13 cellular contexts compared by ENCODE assay signal in genomic region chr7:46786221-46786951, GRCh38.
A peak's percentile ranks its signal among the peaks of the same experiment; 100 is the strongest.
DNase-seq lines count a peak whose midpoint lies in the region; ATAC-seq and TF ChIP-seq lines count a peak whose summit lies in the region.
"Had no signal": no experiment of that assay in that cellular context is flagged by ENCODE, and none has a peak within 500 bp of the region (broad histone marks: within the 10 kb centered on the region; RNA-seq: fewer than 3 reads in every experiment).

No MANE protein-coding gene starts in this region.

- H3K4me3 Mint-ChIP-seq in activated T-helper 17 cell treated with anti-CD3 and anti-CD28 coated beads, Interleukin-2, amount 50 U/mL, for 72 hours, result no peak overlapping the region
- H3K4me3 Mint-ChIP-seq: activated naive CD4-positive, alpha-beta T cell treated with anti-CD3 and anti-CD28 coated beads for 36 hours; dendritic cell treated with granulocyte-macrophage colony-stimulating factor and Interleukin-4, amounts not matched to agents 40 ng/mL and 50 ng/mL, for 4 days had no signal

- no peak overlapping the region for H3K27ac Mint-ChIP-seq in activated T-helper 17 cell treated with anti-CD3 and anti-CD28 coated beads, Interleukin-2, amount 50 U/mL, for 72 hours
- H3K27ac Mint-ChIP-seq: activated naive CD4-positive, alpha-beta T cell treated with anti-CD3 and anti-CD28 coated beads for 36 hours; dendritic cell treated with granulocyte-macrophage colony-stimulating factor and Interleukin-4, amounts not matched to agents 40 ng/mL and 50 ng/mL, for 4 days had no signal

- H3K27ac ChIP-seq in A673 (ENCODE audit: low read depth, low read length, poor library complexity, severe bottlenecking), result no peak overlapping the region
- no peak overlapping the region for H3K27ac ChIP-seq in brain microvascular endothelial cell
- H3K27ac ChIP-seq: heart left ventricle, tibial nerve had no signal

- ATAC-seq in activated T-helper 17 cell treated with anti-CD3 and anti-CD28 coated beads, Interleukin-2, amount 50 U/mL, for 72 hours (replicated peaks), result no peak
- ATAC-seq: heart left ventricle had no signal

- POLR2A ChIA-PET in A673 (lab: Charles Lee; ENCODE audit: low non-redundant PET), result interaction anchor here (0.6 kb wide), 1 partner anchor 63 kb away, joined by 3 read pairs; no protein-coding TSS in a partner anchor

- TF ChIP-seq CTCF in A673 (conservative IDR thresholded peaks at IDR 0.05; ENCODE audit: low read depth, low read length) (no peak), brain microvascular endothelial cell (IDR thresholded peaks at IDR 0.05; ENCODE audit: low read depth, low read length, missing control alignments) (peak; percentile 14), GM13977 (IDR thresholded peaks at IDR 0.05; ENCODE audit: extremely low read depth, insufficient read depth, missing control alignments) (no peak)

- H3K36me3 ChIP-seq in A673 (ENCODE audit: insufficient read depth, low read length, poor library complexity, severe bottlenecking), result no peaks in the 10 kb centered on the region
- no peaks in the 10 kb centered on the region for H3K36me3 ChIP-seq in brain microvascular endothelial cell (replicated peaks)
- H3K36me3 ChIP-seq: heart left ventricle, tibial nerve had no signal

- CTCF ChIA-PET in A673 (lab: Charles Lee), result no interaction called here

- H3K4me3 ChIP-seq in A673 (ENCODE audit: low read depth, low read length, poor library complexity, severe bottlenecking), result no peak overlapping the region
- no peak overlapping the region for H3K4me3 ChIP-seq in brain microvascular endothelial cell (ENCODE audit: low read depth, low read length)
- H3K4me3 ChIP-seq: heart left ventricle, tibial nerve had no signal

- no peaks in the 10 kb centered on the region for H3K4me1 ChIP-seq in A673 (ENCODE audit: insufficient read depth, low read length, poor library complexity, severe bottlenecking)
- H3K4me1 ChIP-seq: heart left ventricle, tibial nerve had no signal

- H3K36me3 Mint-ChIP-seq in activated T-helper 17 cell treated with anti-CD3 and anti-CD28 coated beads, Interleukin-2, amount 50 U/mL, for 72 hours (ENCODE audit: low read depth), result no peaks in the 10 kb centered on the region

- H3K27me3 Mint-ChIP-seq in activated T-helper 17 cell treated with anti-CD3 and anti-CD28 coated beads, Interleukin-2, amount 50 U/mL, for 72 hours, result no peaks in the 10 kb centered on the region
- H3K27me3 Mint-ChIP-seq: dendritic cell treated with granulocyte-macrophage colony-stimulating factor and Interleukin-4, amounts not matched to agents 40 ng/mL and 50 ng/mL, for 4 days had no signal

- DNase-seq in A673 (ENCODE audit: low spot score) (peak; percentile 34), HPDE6-E6E7 (ENCODE audit: extremely low spot score) (peak; percentile 67), brain microvascular endothelial cell (peak; percentile 60), kidney tubule cell (ENCODE audit: low spot score) (peak; percentile 96), GM13977 (ENCODE audit: low spot score) (no peak), NCI-H128 (lab: John Stamatoyannopoulos, UW; ENCODE audit: unreplicated experiment) (no peak)
- no peak for DNase-seq in central memory CD4-positive, alpha-beta T cell
- DNase-seq: activated naive CD4-positive, alpha-beta T cell treated with anti-CD3 and anti-CD28 coated beads for 36 hours; heart left ventricle; NCI-H1436 had no signal

- intact Hi-C loops in A673 (cut with micrococcal nuclease; ENCODE audit: unreplicated experiment), result no loop called here

- in situ Hi-C loops in brain microvascular endothelial cell (cut with HindIII; ENCODE audit: low pct_ligation_motif_present, low sequenced_read_pairs) (no loop called here), GM13977 (cut with MboI; ENCODE audit: low pct_unique_long_range_greater_than_20kb, low sequenced_read_pairs, unreplicated experiment) (no loop called here)

- no peaks in the 10 kb centered on the region for H3K4me1 Mint-ChIP-seq in activated T-helper 17 cell treated with anti-CD3 and anti-CD28 coated beads, Interleukin-2, amount 50 U/mL, for 72 hours

- peaks cover 3% of the 10 kb centered on the region for H3K9me3 ChIP-seq in A673 (ENCODE audit: low read depth, low read length, poor library complexity, severe bottlenecking)
- H3K9me3 ChIP-seq: heart left ventricle had no signal

- peaks cover 8% of the 10 kb centered on the region for H3K9me3 Mint-ChIP-seq in activated T-helper 17 cell treated with anti-CD3 and anti-CD28 coated beads, Interleukin-2, amount 50 U/mL, for 72 hours
- H3K9me3 Mint-ChIP-seq: dendritic cell treated with granulocyte-macrophage colony-stimulating factor and Interleukin-4, amounts not matched to agents 40 ng/mL and 50 ng/mL, for 4 days had no signal

- no TSS peak for BruUV-seq in A673 (replicated peaks; lab: Mats Ljungman, UMichigan)

- H3K27me3 ChIP-seq in A673 (replicated peaks; ENCODE audit: insufficient read depth, low read depth, low read length, poor library complexity), result no peaks in the 10 kb centered on the region
- no peaks in the 10 kb centered on the region for H3K27me3 ChIP-seq in brain microvascular endothelial cell (replicated peaks)
- H3K27me3 ChIP-seq: heart left ventricle, tibial nerve had no signal

Comparison
In these comparisons a context has a peak if more than half of its experiments do, and no peak if none do; other contexts are left out.
1. DNase-seq: peak in A673 (single experiment), HPDE6-E6E7 (single experiment), brain microvascular endothelial cell (single experiment) and kidney tubule cell (single experiment); none in GM13977 (single experiment), central memory CD4-positive, alpha-beta T cell (single experiment) and NCI-H128 (single experiment).